Comparison of ENCODE assay signal across 20 cellular contexts in genomic region chr7:20438248-20438647, GRCh38.
A peak's percentile ranks its signal among the peaks of the same experiment; 100 is the strongest.
DNase-seq lines count a peak whose midpoint lies in the region; ATAC-seq, FAIRE-seq and TF ChIP-seq lines count a peak whose summit lies in the region.
"Had no signal": no experiment of that assay in that cellular context is flagged by ENCODE, and none has a peak within 500 bp of the region (broad histone marks: within the 10 kb centered on the region; RNA-seq: fewer than 3 reads in every experiment).

No MANE protein-coding gene starts in this region.

- no peak overlapping the region for H2AFZ ChIP-seq in GM23338
- H2AFZ ChIP-seq: neural progenitor cell had no signal

- no peak overlapping the region for H3K27ac Mint-ChIP-seq in GM23338
- H3K27ac Mint-ChIP-seq: mesothelial cell of epicardium; neural progenitor cell; T-helper 2 cell treated with Interferon-gamma antibody and Interleukin-4, amounts not matched to agents 5 μg/mL and 100 μg/mL, for 36 hours had no signal

- no peaks in the 10 kb centered on the region for H3K9me3 ChIP-seq in pancreas
- H3K9me3 ChIP-seq: transverse colon had no signal

- H3K4me3 Mint-ChIP-seq in GM23338: no peak overlapping the region
- H3K4me3 Mint-ChIP-seq: mesothelial cell of epicardium; neural progenitor cell; T-helper 2 cell treated with Interferon-gamma antibody and Interleukin-4, amounts not matched to agents 5 μg/mL and 100 μg/mL, for 36 hours had no signal

- H3K4me1 Mint-ChIP-seq in GM23338: peaks cover 9% of the 10 kb centered on the region; the same call in 1 of the 3 replicates
- H3K4me1 Mint-ChIP-seq: neural progenitor cell had no signal

- no peaks in the 10 kb centered on the region for H4K20me1 ChIP-seq in GM23338 (replicated peaks; ENCODE audit: insufficient read depth)

- DNase-seq in RPMI7951 (ENCODE audit: low read depth) (peak; percentile 21), pancreas (no peak), hepatic stellate cell (ENCODE audit: low spot score) (no peak), NCI-H1694 treated with DMSO at 0.1 percent for 48 hours (lab: John Stamatoyannopoulos, UW) (no peak), GM23338 (ENCODE audit: low spot score) (no peak)
- DNase-seq: activated CD4-positive, alpha-beta T cell treated with anti-CD3 and anti-CD28 coated beads for 1 hour; activated effector memory CD4-positive, alpha-beta T cell treated with Interleukin-2 at 50 U/mL for 16 hours; cerebellar nuclear complex; KG1; left cardiac atrium; NK-92 treated with Interleukin-12 subunit alpha and Interleukin-12 subunit beta, amount 100 ng/mL, for 24 hours; SIG-M5; stimulated activated naive CD4-positive, alpha-beta T cell; transverse colon had no signal

- no peak overlapping the region for H3K4me2 ChIP-seq in GM23338
- H3K4me2 ChIP-seq: neural progenitor cell had no signal

- no peaks in the 10 kb centered on the region for H3K9me3 Mint-ChIP-seq in GM23338
- H3K9me3 Mint-ChIP-seq: T-helper 2 cell treated with Interferon-gamma antibody and Interleukin-4, amounts not matched to agents 5 μg/mL and 100 μg/mL, for 36 hours had no signal

- no peak for FAIRE-seq in pancreas (lab: Jason Lieb, UNC)

- H3K4me3 ChIP-seq in pancreas: no peak overlapping the region
- no peak overlapping the region for H3K4me3 ChIP-seq in GM23338
- H3K4me3 ChIP-seq: neural progenitor cell, transverse colon had no signal

- no peak for TF ChIP-seq CTCF in pancreas (IDR thresholded peaks at IDR 0.05)
- no peak for TF ChIP-seq CTCF in GM23338 (conservative IDR thresholded peaks at IDR 0.05; ENCODE audit: low read depth in 2 of 2)

- H3K36me3 Mint-ChIP-seq in GM23338 (ENCODE audit: low read depth): no peaks in the 10 kb centered on the region
- H3K36me3 Mint-ChIP-seq: mesothelial cell of epicardium had no signal

- H3K79me2 ChIP-seq in GM23338 (replicated peaks; ENCODE audit: insufficient read depth): no peaks in the 10 kb centered on the region

- no peaks in the 10 kb centered on the region for H3K9me2 ChIP-seq in GM23338 (ENCODE audit: insufficient read depth)

- ATAC-seq in GM18867 (IDR thresholded peaks at IDR 0.05; ENCODE audit: unreplicated experiment): peak; percentile 9
- peak; percentile 28 for ATAC-seq in HG02943 (IDR thresholded peaks at IDR 0.05; ENCODE audit: low read depth, unreplicated experiment)
- ATAC-seq in pancreas: peak in 3 of 4 donors; percentile 42 to 73 (median 61)
- no peak for ATAC-seq in HG03045 (IDR thresholded peaks at IDR 0.05; ENCODE audit: unreplicated experiment)
- no peak for ATAC-seq in GM23338
- ATAC-seq: left cardiac atrium had no signal

- H3K27ac ChIP-seq in pancreas: no peak overlapping the region
- H3K27ac ChIP-seq in GM23338 (ENCODE audit: low read depth): no peak overlapping the region
- H3K27ac ChIP-seq: neural progenitor cell, transverse colon had no signal

- no peaks in the 10 kb centered on the region for H3F3A ChIP-seq in GM23338 (replicated peaks; ENCODE audit: low read depth)

- H3K36me3 ChIP-seq in pancreas (no peaks in the 10 kb centered on the region), GM23338 (ENCODE audit: insufficient read depth) (no peaks in the 10 kb centered on the region)
- H3K36me3 ChIP-seq: neural progenitor cell, transverse colon had no signal

- peaks cover 1% of the 10 kb centered on the region for H3K27me3 Mint-ChIP-seq in GM23338 (ENCODE audit: insufficient read depth, low read depth, poor library complexity)

- H3K4me1 ChIP-seq in pancreas (no peaks in the 10 kb centered on the region), GM23338 (ENCODE audit: insufficient read depth) (no peaks in the 10 kb centered on the region)
- H3K4me1 ChIP-seq: neural progenitor cell had no signal

- no peaks in the 10 kb centered on the region for H3K27me3 ChIP-seq in pancreas
- no peaks in the 10 kb centered on the region for H3K27me3 ChIP-seq in GM23338 (ENCODE audit: insufficient read depth)
- H3K27me3 ChIP-seq: neural progenitor cell, transverse colon had no signal

- intact Hi-C loops in pancreas (cut with DNase I): no loop called here

TF ChIP-seq in GM23338, 12 proteins besides CTCF, POLR2A, EP300 and RAD21:
- no peak for TF ChIP-seq NANOG (IDR thresholded peaks at IDR 0.05; ENCODE audit: borderline replicate concordance)
- TF ChIP-seq EZH2 (IDR thresholded peaks at IDR 0.05; ENCODE audit: low read depth, unreplicated experiment): no peak
- no peak for TF ChIP-seq CREB1 (CRISPR knock-in tag; IDR thresholded peaks at IDR 0.05; ENCODE audit: low read depth)
- TF ChIP-seq EZH2phosphoT487 (IDR thresholded peaks at IDR 0.05; ENCODE audit: unreplicated experiment): no peak
- TF ChIP-seq ZNF462 (CRISPR knock-in tag; IDR thresholded peaks at IDR 0.05): no peak
- TF ChIP-seq ZNF331 (CRISPR knock-in tag; IDR thresholded peaks at IDR 0.05; ENCODE audit: low read depth): no peak
- TF ChIP-seq JUNB (IDR thresholded peaks at IDR 0.05; ENCODE audit: unreplicated experiment): no peak
- no peak for TF ChIP-seq POLR2AphosphoS5 (IDR thresholded peaks at IDR 0.05; ENCODE audit: low read depth)
- TF ChIP-seq ZNF114 (CRISPR knock-in tag; IDR thresholded peaks at IDR 0.05): no peak
TF ChIP-seq in GM23338: peak in this region for 0.

Comparison
In these comparisons a context has a peak if more than half of its experiments do, and no peak if none do; other contexts are left out.
1. ATAC-seq: peak in GM18867 (single experiment), HG02943 (single experiment) and pancreas (3 of 4); none in HG03045 (single experiment) and GM23338 (single experiment).